ENCODE assay signal across 24 cellular contexts in the genomic region with DNA sequence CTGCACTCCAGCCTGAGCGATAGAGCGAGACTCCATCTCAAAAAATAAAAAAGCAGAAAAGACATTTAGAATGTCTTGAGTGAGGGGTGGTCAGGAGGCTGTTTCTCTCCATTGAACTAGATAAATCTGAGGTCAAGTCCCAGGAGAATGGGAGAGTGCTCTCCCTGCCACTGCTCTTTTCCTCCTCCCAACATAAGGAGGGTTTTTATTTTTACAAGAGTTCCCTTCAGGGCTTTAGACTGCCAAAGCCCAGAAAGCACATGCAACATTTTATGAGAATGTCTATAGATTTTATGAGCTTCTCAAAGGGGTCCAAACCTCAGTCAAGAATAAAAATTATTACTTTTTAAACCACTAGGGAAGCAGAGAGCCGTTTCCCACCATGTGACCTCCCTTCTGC. TPM values are rescaled to one million over a fixed set of nuclear protein-coding genes. Genes with fewer than 3 reads are reported as not detected.
DNase-seq lines count a peak whose midpoint lies in the region; ATAC-seq and TF ChIP-seq lines count a peak whose summit lies in the region.
"Had no signal": no experiment of that assay in that cellular context is flagged by ENCODE, and none has a peak within 500 bp of the region (broad histone marks: within the 10 kb centered on the region; RNA-seq: fewer than 3 reads in every experiment).

No MANE protein-coding gene starts in this region.

- H3K79me1 ChIP-seq in neuronal stem cell (ENCODE audit: low read depth, low read length) = no peaks in the 10 kb centered on the region

- H2BK120ac ChIP-seq in neuronal stem cell (ENCODE audit: low read depth, low read length) = no peak overlapping the region

- H2AK5ac ChIP-seq in neuronal stem cell (ENCODE audit: low read depth, low read length) = no peak overlapping the region

- no peak overlapping the region for H2BK15ac ChIP-seq in neuronal stem cell (ENCODE audit: low read length)

- no peaks in the 10 kb centered on the region for H3K36me3 ChIP-seq in CD8-positive, alpha-beta memory T cell (ENCODE audit: insufficient read depth, low read length)
- H3K36me3 ChIP-seq in OCI-LY7 (ENCODE audit: insufficient read depth, low read length) (no peaks in the 10 kb centered on the region), neuronal stem cell (replicated peaks in 1 of 2; ENCODE audit: control insufficient read depth in 2 of 2, insufficient read depth in 2 of 2, low read length in 2 of 2) (peaks cover 0 to 12% of the 10 kb centered on the region in 2 donors)
- H3K36me3 ChIP-seq: cardiac muscle cell, stomach, transverse colon had no signal

- H3K18ac ChIP-seq in neuronal stem cell (ENCODE audit: low read length) = no peak overlapping the region

- WGBS in neuronal stem cell (ENCODE audit: extremely low coverage in 2 of 2, insufficient read length in 2 of 2, insufficient replicate concordance in 1 of 2), 2 donors = no CpG with 5 or more reads among the region's 3 CpGs

- 0 out of 2 replicates have a peak, but pooled peaks have one; percentile 23 for TF ChIP-seq CTCF in OCI-LY7 (conservative IDR thresholded peaks at IDR 0.05; ENCODE audit: low read length)
- no peak for TF ChIP-seq CTCF in glutamatergic neuron (IDR thresholded peaks at IDR 0.05; ENCODE audit: partially characterized antibody, unreplicated experiment)
- no peak for TF ChIP-seq CTCF in activated CD8-positive, alpha-beta T cell treated with anti-CD3 and anti-CD28 coated beads for 36 hours (IDR thresholded peaks at IDR 0.05)

- H2BK5ac ChIP-seq in neuronal stem cell (ENCODE audit: low read length) = peak overlapping the region; percentile 56

- no peak overlapping the region for H3K4ac ChIP-seq in neuronal stem cell (ENCODE audit: low read length)

- H3K14ac ChIP-seq in neuronal stem cell (ENCODE audit: low read length) = no peak overlapping the region

- no peak for ATAC-seq in activated CD8-positive, alpha-beta T cell treated with anti-CD3 and anti-CD28 coated beads for 36 hours
- ATAC-seq in activated T-cell treated with anti-CD3 and anti-CD28 coated beads, Interleukin-2, amount 50 U/mL, for 72 hours (replicated peaks in 1 of 2) = no peak

- intact Hi-C loops in OCI-LY7 (cut with micrococcal nuclease; ENCODE audit: unreplicated experiment) = no loop called here
- intact Hi-C loops in activated CD8-positive, alpha-beta T cell treated with anti-CD3 and anti-CD28 coated beads for 36 hours (cut with micrococcal nuclease) = loop anchor here (10.0 kb wide), 1 partner anchor 288 kb away; no protein-coding TSS in a partner anchor

- H3K4me1 ChIP-seq in CD8-positive, alpha-beta memory T cell (ENCODE audit: insufficient read depth, low read length) = peaks cover 16% of the 10 kb centered on the region
- H3K4me1 ChIP-seq in OCI-LY7 (ENCODE audit: insufficient read depth, low read length, poor library complexity, severe bottlenecking) (peaks cover 14% of the 10 kb centered on the region), neuronal stem cell (ENCODE audit: control insufficient read depth in 2 of 2, insufficient read depth in 1 of 2, low read depth in 1 of 2, low read length in 2 of 2) (peaks cover 17 to 19% of the 10 kb centered on the region in 2 donors)

- H3K27ac ChIP-seq in CD8-positive, alpha-beta memory T cell (ENCODE audit: low read depth, low read length) = no peak overlapping the region
- no peak overlapping the region for H3K27ac ChIP-seq in OCI-LY7 (ENCODE audit: low read depth, low read length, poor library complexity, severe bottlenecking)
- H3K27ac ChIP-seq in neuronal stem cell (replicated peaks; ENCODE audit: low read length) = no peak overlapping the region
- H3K27ac ChIP-seq: cardiac muscle cell had no signal

- H3K79me2 ChIP-seq in OCI-LY7 (ENCODE audit: insufficient read depth, low read depth, low read length) = no peaks in the 10 kb centered on the region

- POLR2A ChIA-PET in CD8-positive, alpha-beta memory T cell (lab: Charles Lee) = no interaction called here
- POLR2A ChIA-PET in OCI-LY7 (lab: Charles Lee) = no interaction called here
- POLR2A ChIA-PET in activated CD8-positive, alpha-beta T cell treated with anti-CD3 and anti-CD28 coated beads for 36 hours (lab: Charles Lee) = interaction anchor here (1.4 kb wide), 1 partner anchor 289 kb away, joined by 7 read pairs; no protein-coding TSS in a partner anchor

- H2AFZ ChIP-seq in OCI-LY7 (ENCODE audit: low read length) (no peak overlapping the region), neuronal stem cell (ENCODE audit: low read length) (no peak overlapping the region)

- no peaks in the 10 kb centered on the region for H3K9me2 ChIP-seq in OCI-LY7 (ENCODE audit: insufficient read depth, low read length)

- H3K27me3 Mint-ChIP-seq in CD8-positive, alpha-beta memory T cell = peaks cover 0 to 3% of the 10 kb centered on the region in 2 donors
- peaks cover 8% of the 10 kb centered on the region for H3K27me3 Mint-ChIP-seq in glutamatergic neuron (ENCODE audit: unreplicated experiment)
- H3K27me3 Mint-ChIP-seq in activated CD8-positive, alpha-beta T cell treated with anti-CD3 and anti-CD28 coated beads for 36 hours = no peaks in the 10 kb centered on the region
- peaks cover 9% of the 10 kb centered on the region for H3K27me3 Mint-ChIP-seq in activated T-cell treated with anti-CD3 and anti-CD28 coated beads, Interleukin-2, amount 50 U/mL, for 72 hours (ENCODE audit: low read depth)

- no peaks in the 10 kb centered on the region for H3K27me3 ChIP-seq in CD8-positive, alpha-beta memory T cell (ENCODE audit: insufficient read depth, low read length, poor library complexity, severe bottlenecking)
- no peaks in the 10 kb centered on the region for H3K27me3 ChIP-seq in neuronal stem cell (ENCODE audit: control insufficient read depth in 3 of 3, insufficient read depth in 3 of 3, low read depth in 1 of 3, low read length in 3 of 3)
- H3K27me3 ChIP-seq: cardiac muscle cell, stomach had no signal

- no peaks in the 10 kb centered on the region for H4K20me1 ChIP-seq in OCI-LY7 (ENCODE audit: insufficient read depth, low read length)

- H4K8ac ChIP-seq in neuronal stem cell (ENCODE audit: low read depth, low read length) = no peak overlapping the region

- H3K4me3 ChIP-seq in CD8-positive, alpha-beta memory T cell (ENCODE audit: low read length) = no peak overlapping the region
- H3K4me3 ChIP-seq in OCI-LY7 (ENCODE audit: low read depth, low read length, poor library complexity, severe bottlenecking) = no peak overlapping the region
- no peak overlapping the region for H3K4me3 ChIP-seq in neuronal stem cell (ENCODE audit: low read length in 2 of 2)
- H3K4me3 ChIP-seq: cardiac muscle cell, stomach, transverse colon had no signal

- H3K9me3 ChIP-seq in CD8-positive, alpha-beta memory T cell (ENCODE audit: low read length) = no peaks in the 10 kb centered on the region
- H3K9me3 ChIP-seq in OCI-LY7 (ENCODE audit: low read length) = no peaks in the 10 kb centered on the region
- H3K9me3 ChIP-seq in neuronal stem cell (replicated peaks in 1 of 2; ENCODE audit: control insufficient read depth in 2 of 2, insufficient read depth in 1 of 2, low read depth in 1 of 2, low read length in 2 of 2) = peaks cover 0 to 1% of the 10 kb centered on the region in 2 donors
- H3K9me3 ChIP-seq: stomach, transverse colon had no signal

- CTCF ChIA-PET in CD8-positive, alpha-beta memory T cell (lab: Charles Lee) = interaction anchor here (0.9 to 1.3 kb wide), 2 partner anchors 20 to 308 kb away, joined by 3 read pairs; no protein-coding TSS in a partner anchor
- CTCF ChIA-PET in OCI-LY7 (lab: Charles Lee; ENCODE audit: unreplicated experiment) = no interaction called here
- CTCF ChIA-PET in activated CD8-positive, alpha-beta T cell treated with anti-CD3 and anti-CD28 coated beads for 36 hours (lab: Charles Lee) = interaction anchor here (1.0 to 1.4 kb wide), 2 partner anchors 11 to 28 kb away, joined by 3 read pairs; partner anchors contain the start of gene RPL27

- H3K23ac ChIP-seq in neuronal stem cell (ENCODE audit: low read depth, low read length, poor library complexity) = no peak overlapping the region

- no peak overlapping the region for H2BK12ac ChIP-seq in neuronal stem cell (ENCODE audit: low read length)

- peak overlapping the region in 6 of 7 donors; percentile 39 to 77 (median 68) for H3K4me3 Mint-ChIP-seq in CD8-positive, alpha-beta memory T cell
- H3K4me3 Mint-ChIP-seq in glutamatergic neuron (ENCODE audit: unreplicated experiment) = peak overlapping the region; percentile 81
- no peak overlapping the region for H3K4me3 Mint-ChIP-seq in activated CD8-positive, alpha-beta T cell treated with anti-CD3 and anti-CD28 coated beads for 36 hours
- H3K4me3 Mint-ChIP-seq in activated T-cell treated with anti-CD3 and anti-CD28 coated beads, Interleukin-2, amount 50 U/mL, for 72 hours = no peak overlapping the region
- H3K4me3 Mint-ChIP-seq: activated CD4-positive, alpha-beta T cell treated with anti-CD3 and anti-CD28 coated beads, Interleukin-2, amount 10 ng/mL, durations not matched to agents 7 days and 5 days had no signal

- DNase-seq in CD8-positive, alpha-beta memory T cell = no peak
- DNase-seq in OCI-LY7 (ENCODE audit: low spot score) (no peak), glutamatergic neuron (no peak), neuronal stem cell (ENCODE audit: low spot score) (no peak), NCI-H1417 (lab: John Stamatoyannopoulos, UW) (no peak), NCI-H1436 treated with DMSO at 0.1 percent for 48 hours (lab: John Stamatoyannopoulos, UW) (no peak)
- no peak for DNase-seq in activated CD8-positive, alpha-beta T cell treated with anti-CD3 and anti-CD28 coated beads for 36 hours
- no peak for DNase-seq in activated T-cell treated with anti-CD3 and anti-CD28 coated beads, Interleukin-2, amount 50 U/mL, for 72 hours
- DNase-seq: activated CD4-positive, alpha-beta T cell treated with anti-CD3 and anti-CD28 coated beads, Interleukin-2, amount 10 ng/mL, durations not matched to agents 7 days and 5 days; activated CD8-positive, alpha-beta memory T cell treated with anti-CD3 and anti-CD28 coated beads, Interleukin-2, amount 50 U/mL, for 4 hours; activated gamma-delta T cell; amniotic stem cell; dermis blood vessel endothelial cell; kidney glomerular epithelial cell; mesenchymal stem cell; NCI-H1092; NCI-H2081; NCI-H510A; NK-92 treated with Interleukin-12 subunit alpha and Interleukin-12 subunit beta, amount 100 ng/mL, for 24 hours; stomach; transverse colon had no signal

- no peak overlapping the region for H3K9ac ChIP-seq in neuronal stem cell (ENCODE audit: low read depth, low read length, poor library complexity)

- H3K27ac Mint-ChIP-seq in CD8-positive, alpha-beta memory T cell = peak overlapping the region in 6 of 8 donors; percentile 12 to 82 (median 64)
- peak overlapping the region; percentile 68 for H3K27ac Mint-ChIP-seq in glutamatergic neuron (ENCODE audit: unreplicated experiment)
- H3K27ac Mint-ChIP-seq in activated CD8-positive, alpha-beta T cell treated with anti-CD3 and anti-CD28 coated beads for 36 hours = no peak overlapping the region
- H3K27ac Mint-ChIP-seq in activated T-cell treated with anti-CD3 and anti-CD28 coated beads, Interleukin-2, amount 50 U/mL, for 72 hours = no peak overlapping the region
- H3K27ac Mint-ChIP-seq: activated CD4-positive, alpha-beta T cell treated with anti-CD3 and anti-CD28 coated beads, Interleukin-2, amount 10 ng/mL, durations not matched to agents 7 days and 5 days had no signal

- peaks cover 8 to 14% (median 9%) of the 10 kb centered on the region in 3 donors for H3K4me1 Mint-ChIP-seq in CD8-positive, alpha-beta memory T cell
- H3K4me1 Mint-ChIP-seq in glutamatergic neuron (ENCODE audit: low read depth, unreplicated experiment) = peaks cover 42% of the 10 kb centered on the region
- peaks cover 10% of the 10 kb centered on the region for H3K4me1 Mint-ChIP-seq in activated CD8-positive, alpha-beta T cell treated with anti-CD3 and anti-CD28 coated beads for 36 hours (ENCODE audit: low read depth)
- peaks cover 13% of the 10 kb centered on the region for H3K4me1 Mint-ChIP-seq in activated T-cell treated with anti-CD3 and anti-CD28 coated beads, Interleukin-2, amount 50 U/mL, for 72 hours (ENCODE audit: low read depth)

- BruUV-seq in OCI-LY7 (replicated peaks; lab: Mats Ljungman, UMichigan) = no TSS peak

- no peak overlapping the region for H4K91ac ChIP-seq in neuronal stem cell (ENCODE audit: low read depth, low read length, poor library complexity)

- no peaks in the 10 kb centered on the region for H3K9me3 Mint-ChIP-seq in CD8-positive, alpha-beta memory T cell
- H3K9me3 Mint-ChIP-seq in glutamatergic neuron (ENCODE audit: unreplicated experiment) = peaks cover 4% of the 10 kb centered on the region
- H3K9me3 Mint-ChIP-seq in activated CD8-positive, alpha-beta T cell treated with anti-CD3 and anti-CD28 coated beads for 36 hours = no peaks in the 10 kb centered on the region
- no peaks in the 10 kb centered on the region for H3K9me3 Mint-ChIP-seq in activated T-cell treated with anti-CD3 and anti-CD28 coated beads, Interleukin-2, amount 50 U/mL, for 72 hours
- H3K9me3 Mint-ChIP-seq: activated CD4-positive, alpha-beta T cell treated with anti-CD3 and anti-CD28 coated beads, Interleukin-2, amount 10 ng/mL, durations not matched to agents 7 days and 5 days had no signal

- H3K36me3 Mint-ChIP-seq in CD8-positive, alpha-beta memory T cell = peaks cover 0 to 2% (median 0%) of the 10 kb centered on the region in 3 donors
- no peaks in the 10 kb centered on the region for H3K36me3 Mint-ChIP-seq in glutamatergic neuron (ENCODE audit: unreplicated experiment)
- H3K36me3 Mint-ChIP-seq in activated CD8-positive, alpha-beta T cell treated with anti-CD3 and anti-CD28 coated beads for 36 hours (ENCODE audit: low read depth) = no peaks in the 10 kb centered on the region
- no peaks in the 10 kb centered on the region for H3K36me3 Mint-ChIP-seq in activated T-cell treated with anti-CD3 and anti-CD28 coated beads, Interleukin-2, amount 50 U/mL, for 72 hours (ENCODE audit: insufficient read depth in 2 of 2)

- H3K4me2 ChIP-seq in OCI-LY7 (ENCODE audit: low read length) (no peak overlapping the region), neuronal stem cell (ENCODE audit: insufficient read depth, low read length, poor library complexity, severe bottlenecking) (no peak overlapping the region)

RNA-seq across cellular contexts. Expression of gene RND2, which starts 1.6 kb away (rescaled TPM):
- total RNA-seq in CD8-positive, alpha-beta memory T cell = under 1 TPM; 0.04 to 0.22 TPM
- not detected for polyA plus RNA-seq in CD8-positive, alpha-beta memory T cell
- not detected in 2 replicates for total RNA-seq in OCI-LY7 (2014; rRNA removed; shearing (Covaris generic))
- total RNA-seq in OCI-LY7 (2022) (0.30 TPM in 1 of 2 replicates, not detected in the other), glutamatergic neuron (ENCODE audit: unreplicated experiment) (75.8 TPM)
- polyA plus RNA-seq in neuronal stem cell (2013, experiment 1 of 2) = 48.5 TPM
- 47.8 TPM for polyA plus RNA-seq in neuronal stem cell (2013, experiment 2 of 2)
- not detected for total RNA-seq in activated CD8-positive, alpha-beta T cell treated with anti-CD3 and anti-CD28 coated beads for 36 hours
- total RNA-seq in activated T-cell treated with anti-CD3 and anti-CD28 coated beads, Interleukin-2, amount 50 U/mL, for 72 hours = not detected
- total RNA-seq: H4, RPMI7951 had no signal

RNA-seq across cellular contexts. Expression of gene VAT1, which starts 4.4 kb away (rescaled TPM):
- 10 to 100 TPM; 31.1 to 35.9 TPM for total RNA-seq in CD8-positive, alpha-beta memory T cell
- 42.2 TPM for polyA plus RNA-seq in CD8-positive, alpha-beta memory T cell
- 26.2 and 33.1 TPM in 2 replicates for total RNA-seq in OCI-LY7 (2014; rRNA removed; shearing (Covaris generic))
- 51.3 and 65.3 TPM in 2 replicates for total RNA-seq in OCI-LY7 (2022)
- 413 TPM for total RNA-seq in glutamatergic neuron (ENCODE audit: unreplicated experiment)
- polyA plus RNA-seq in neuronal stem cell (2013, experiment 1 of 2) = 220 TPM
- 211 TPM for polyA plus RNA-seq in neuronal stem cell (2013, experiment 2 of 2)
- 10 to 100 TPM; 35.9 to 39.4 TPM for total RNA-seq in activated CD8-positive, alpha-beta T cell treated with anti-CD3 and anti-CD28 coated beads for 36 hours
- 10 to 100 TPM; 13.2 to 23.2 TPM for total RNA-seq in activated T-cell treated with anti-CD3 and anti-CD28 coated beads, Interleukin-2, amount 50 U/mL, for 72 hours

RNA-seq across cellular contexts. Expression of gene IFI35, which starts 20.0 kb away (rescaled TPM):
- total RNA-seq in CD8-positive, alpha-beta memory T cell = 10 to 100 TPM; 23.2 to 24.0 TPM
- 73.2 TPM for polyA plus RNA-seq in CD8-positive, alpha-beta memory T cell
- 3.8 and 6.3 TPM in 2 replicates for total RNA-seq in OCI-LY7 (2014; rRNA removed; shearing (Covaris generic))
- total RNA-seq in OCI-LY7 (2022) = 8.6 and 10.6 TPM in 2 replicates
- total RNA-seq in glutamatergic neuron (ENCODE audit: unreplicated experiment) = not detected
- polyA plus RNA-seq in neuronal stem cell (2013, experiment 1 of 2) = 0.26 TPM
- 0.29 TPM for polyA plus RNA-seq in neuronal stem cell (2013, experiment 2 of 2)
- 10 to 100 TPM; 33.4 to 35.8 TPM for total RNA-seq in activated CD8-positive, alpha-beta T cell treated with anti-CD3 and anti-CD28 coated beads for 36 hours
- 10 to 100 TPM; 28.3 to 63.3 TPM for total RNA-seq in activated T-cell treated with anti-CD3 and anti-CD28 coated beads, Interleukin-2, amount 50 U/mL, for 72 hours

RNA-seq across cellular contexts. Expression of gene RPL27, which starts 28.4 kb away (rescaled TPM):
- 1,000 to 10,000 TPM; 1,412 to 1,428 TPM for total RNA-seq in CD8-positive, alpha-beta memory T cell
- 1,922 TPM for polyA plus RNA-seq in CD8-positive, alpha-beta memory T cell
- total RNA-seq in OCI-LY7 (2014; rRNA removed; shearing (Covaris generic)) = 1,550 and 2,299 TPM in 2 replicates
- 1,241 and 1,313 TPM in 2 replicates for total RNA-seq in OCI-LY7 (2022)
- 658 TPM for total RNA-seq in glutamatergic neuron (ENCODE audit: unreplicated experiment)
- 5,619 TPM for polyA plus RNA-seq in neuronal stem cell (2013, experiment 1 of 2)
- polyA plus RNA-seq in neuronal stem cell (2013, experiment 2 of 2) = 5,702 TPM
- total RNA-seq in activated CD8-positive, alpha-beta T cell treated with anti-CD3 and anti-CD28 coated beads for 36 hours = 1,000 to 10,000 TPM; 1,640 to 1,647 TPM
- total RNA-seq in activated T-cell treated with anti-CD3 and anti-CD28 coated beads, Interleukin-2, amount 50 U/mL, for 72 hours = 1,000 to 10,000 TPM; 1,142 to 1,191 TPM

RNA-seq across cellular contexts. Expression of gene RUNDC1, which starts 46.2 kb away (rescaled TPM):
- total RNA-seq in CD8-positive, alpha-beta memory T cell = 10 to 100 TPM; 12.8 to 13.1 TPM
- 22.4 TPM for polyA plus RNA-seq in CD8-positive, alpha-beta memory T cell
- total RNA-seq in OCI-LY7 (2014; rRNA removed; shearing (Covaris generic)) = 11.1 and 12.1 TPM in 2 replicates
- total RNA-seq in OCI-LY7 (2022) (18.6 and 22.5 TPM in 2 replicates), glutamatergic neuron (ENCODE audit: unreplicated experiment) (14.0 TPM)
- polyA plus RNA-seq in neuronal stem cell (2013, experiment 1 of 2) = 7.7 TPM
- 7.3 TPM for polyA plus RNA-seq in neuronal stem cell (2013, experiment 2 of 2)
- total RNA-seq in activated CD8-positive, alpha-beta T cell treated with anti-CD3 and anti-CD28 coated beads for 36 hours = 10 to 100 TPM; 16.1 to 17.0 TPM
- 10 to 100 TPM in 1 of 2 donors, 1 to 10 TPM in 1; 10.0 to 11.5 TPM for total RNA-seq in activated T-cell treated with anti-CD3 and anti-CD28 coated beads, Interleukin-2, amount 50 U/mL, for 72 hours

Comparison
In these comparisons a context has a peak if more than half of its experiments do, and no peak if none do; other contexts are left out.
1. H3K27ac Mint-ChIP-seq: peak in CD8-positive, alpha-beta memory T cell (6 of 8) and glutamatergic neuron (single experiment); none in activated CD8-positive, alpha-beta T cell treated with anti-CD3 and anti-CD28 coated beads for 36 hours (single experiment) and activated T-cell treated with anti-CD3 and anti-CD28 coated beads, Interleukin-2, amount 50 U/mL, for 72 hours (single experiment).
2. H3K4me3 Mint-ChIP-seq: peak in CD8-positive, alpha-beta memory T cell (6 of 7) and glutamatergic neuron (single experiment); none in activated CD8-positive, alpha-beta T cell treated with anti-CD3 and anti-CD28 coated beads for 36 hours (single experiment) and activated T-cell treated with anti-CD3 and anti-CD28 coated beads, Interleukin-2, amount 50 U/mL, for 72 hours (0 of 2).
3. RNA of gene RND2, which starts 1.6 kb away (total RNA-seq): 75.8 TPM in glutamatergic neuron (single experiment); 0.30 TPM in OCI-LY7, not detected in activated CD8-positive, alpha-beta T cell treated with anti-CD3 and anti-CD28 coated beads for 36 hours, 0.04 to 0.22 TPM in CD8-positive, alpha-beta memory T cell and not detected in activated T-cell treated with anti-CD3 and anti-CD28 coated beads, Interleukin-2, amount 50 U/mL, for 72 hours; every median in the first group is over 10 times any median in the second.